ENCODE assay signal across 1 cellular context in genomic region chr12:69007166-69007857, GRCh38.
A peak's percentile ranks its signal among the peaks of the same experiment; 100 is the strongest.
TF ChIP-seq lines count a peak whose summit lies in the region.

No MANE protein-coding gene starts in this region.

TF ChIP-seq in H1, 55 proteins besides CTCF, POLR2A, EP300 and RAD21 (continued from another document):
- TF ChIP-seq CHD7 (IDR thresholded peaks at IDR 0.05; ENCODE audit: insufficient replicate concordance, low read length) (no peak), HDAC2 (IDR thresholded peaks at IDR 0.05; ENCODE audit: borderline replicate concordance in 1 of 2, low read depth in 2 of 2, low read length in 2 of 2) (peak; percentile 34 to 90; a peak in 2 of 4 replicates), RNF2 (IDR thresholded peaks at IDR 0.05; ENCODE audit: borderline replicate concordance, low read depth, low read length, missing control alignments, poor library complexity, severe bottlenecking) (no peak), ASH2L (IDR thresholded peaks at IDR 0.05; ENCODE audit: low read length) (peak; percentile 42), SP4 (IDR thresholded peaks at IDR 0.05; ENCODE audit: low read length) (no peak), SRF (IDR thresholded peaks at IDR 0.05; ENCODE audit: low read depth, low read length) (no peak), JUN (IDR thresholded peaks at IDR 0.05; ENCODE audit: low read depth, low read length) (no peak), CBX5 (IDR thresholded peaks at IDR 0.05; ENCODE audit: low read depth, low read length) (no peak), SP2 (IDR thresholded peaks at IDR 0.05; ENCODE audit: low read length) (no peak), NANOG (IDR thresholded peaks at IDR 0.05; ENCODE audit: insufficient read depth, low read depth, low read length, poor library complexity, severe bottlenecking) (peak; percentile 96), USF2 (IDR thresholded peaks at IDR 0.05; ENCODE audit: low read length) (no peak), KDM5A (IDR thresholded peaks at IDR 0.05; ENCODE audit: low read length) (no peak), EZH2 (IDR thresholded peaks at IDR 0.05; ENCODE audit: low read depth, low read length, severe bottlenecking) (no peak), POU5F1 (IDR thresholded peaks at IDR 0.05; ENCODE audit: low read depth, low read length) (no peak), ATF2 (IDR thresholded peaks at IDR 0.05; ENCODE audit: low read length) (0 out of 2 replicates have a peak, but pooled peaks have one; percentile 42), POLR2AphosphoS5 (IDR thresholded peaks at IDR 0.05; ENCODE audit: low read depth, low read length) (no peak), SIRT6 (IDR thresholded peaks at IDR 0.05; ENCODE audit: low read length) (no peak), KDM4A (IDR thresholded peaks at IDR 0.05; ENCODE audit: low read depth, low read length, severe bottlenecking) (no peak), TAF7 (optimal IDR thresholded peaks at IDR 0.05; ENCODE audit: borderline replicate concordance, low read depth, low read length) (no peak), MAFK (IDR thresholded peaks at IDR 0.05; ENCODE audit: low read depth, low read length) (no peak), E2F6 (IDR thresholded peaks at IDR 0.05) (no peak)
TF ChIP-seq in H1: peak in this region for 8.
